1 cellular context compared by ENCODE assay signal in genomic region chr9:87499455-87500015, GRCh38.
TF ChIP-seq lines count a peak whose summit lies in the region.

No MANE protein-coding gene starts in this region.

TF ChIP-seq in WTC11, 78 proteins besides CTCF, POLR2A, EP300 and RAD21 (continued from another document):
- TF ChIP-seq E2F5 (CRISPR knock-in tag; IDR thresholded peaks at IDR 0.05) (no peak), ZMAT4 (CRISPR knock-in tag; IDR thresholded peaks at IDR 0.05) (no peak), ARID4B (CRISPR knock-in tag; IDR thresholded peaks at IDR 0.05; ENCODE audit: borderline replicate concordance) (no peak), ZNF671 (CRISPR knock-in tag; IDR thresholded peaks at IDR 0.05) (no peak), TEAD4 (CRISPR knock-in tag; IDR thresholded peaks at IDR 0.05) (no peak), ZNF263 (CRISPR knock-in tag; IDR thresholded peaks at IDR 0.05; ENCODE audit: low read depth) (no peak), FOXP1 (CRISPR knock-in tag; IDR thresholded peaks at IDR 0.05; ENCODE audit: borderline replicate concordance) (no peak)
TF ChIP-seq in WTC11: peak in this region for 0.
